ENCODE assay signal across 17 cellular contexts in genomic region chr12:126883737-126884136, GRCh38.
DNase-seq lines count a peak whose midpoint lies in the region; ATAC-seq, FAIRE-seq and TF ChIP-seq lines count a peak whose summit lies in the region.
"Had no signal": no experiment of that assay in that cellular context is flagged by ENCODE, and none has a peak within 500 bp of the region (broad histone marks: within the 10 kb centered on the region; RNA-seq: fewer than 3 reads in every experiment).

No MANE protein-coding gene starts in this region.

- H3K36me3 ChIP-seq in K562 (ENCODE audit: control insufficient read depth, insufficient read depth, low read length) = no peaks in the 10 kb centered on the region
- H3K36me3 ChIP-seq in left ventricle myocardium inferior = no peaks in the 10 kb centered on the region

- H3K27me3 ChIP-seq in K562 (ENCODE audit: control insufficient read depth in 2 of 2, insufficient read depth in 2 of 2, low read length in 2 of 2) (no peaks in the 10 kb centered on the region), left ventricle myocardium inferior (ENCODE audit: low read depth) (peaks cover 12% of the 10 kb centered on the region)

- CTCF ChIA-PET in K562 (lab: Yijun Ruan, JAX; ENCODE audit: low intra/inter-chr PET ratio) = no interaction called here

- 7% methylated on average over 4 of the region's 4 CpGs for WGBS in K562 (ENCODE audit: insufficient coverage, low coverage, missing lambda C conversion rate)

- H3K27ac ChIP-seq in K562 (ENCODE audit: extremely low read depth, low read depth, low read length) (no peak overlapping the region), left ventricle myocardium inferior (replicated peaks) (no peak overlapping the region)

- no peak for TF ChIP-seq RAD21 in K562 (CRISPR knock-in tag; conservative IDR thresholded peaks at IDR 0.05 in 1 of 2, IDR thresholded peaks at IDR 0.05 in 1 of 2)

- TF ChIP-seq CTCF in K562 (IDR thresholded peaks at IDR 0.05 in 2 of 3, conservative IDR thresholded peaks at IDR 0.05 in 1 of 3; ENCODE audit: insufficient read depth in 2 of 3, low read depth in 1 of 3, low read length in 3 of 3) = no peak
- no peak for TF ChIP-seq CTCF in left ventricle myocardium inferior (IDR thresholded peaks at IDR 0.05; ENCODE audit: borderline replicate concordance)

- BruUV-seq in K562 (replicated peaks; lab: Mats Ljungman, UMichigan) = no TSS peak

- H3K79me2 ChIP-seq in K562 (ENCODE audit: control insufficient read depth, insufficient read depth, low read length) = no peaks in the 10 kb centered on the region

- intact Hi-C loops in K562 (cut with micrococcal nuclease) (no loop called here), left ventricle myocardium inferior (cut with micrococcal nuclease) (no loop called here), posterior vena cava (cut with DNase I) (no loop called here)

- H2AFZ ChIP-seq in K562 (ENCODE audit: low read depth, low read length) = peak overlapping the region; percentile 58; the same call in 1 of the 2 replicates

- H3K4me1 ChIP-seq in K562 (replicated peaks in 1 of 2; ENCODE audit: control insufficient read depth in 2 of 2, insufficient read depth in 2 of 2, low read length in 2 of 2) (peaks cover 4 to 7% of the 10 kb centered on the region in 2 experiments; a peak in 3 of 5 replicates), left ventricle myocardium inferior (no peaks in the 10 kb centered on the region)
- H3K4me1 ChIP-seq: Caco-2 had no signal

- peak overlapping the region in 1 of 2 experiments; percentile 77; a peak in 1 of 4 replicates for H3K9ac ChIP-seq in K562 (ENCODE audit: insufficient read depth in 1 of 2, low read depth in 2 of 2, low read length in 2 of 2)

- DNase-seq in HT1080 (ENCODE audit: low read depth) (peak; percentile 28), K562 (ENCODE audit: extremely low read depth in 1 of 4, low spot score in 3 of 4) (no peak), left ventricle myocardium inferior (peak; percentile 35), posterior vena cava (ENCODE audit: low spot score) (peak; percentile 79)
- DNase-seq in activated CD4-positive, CD25-positive, alpha-beta regulatory T cell (lab: John Stamatoyannopoulos, UW) = no peak
- DNase-seq: ACHN, Caco-2, GOT3, KBM-7, NCI-H187 treated with DMSO at 0.1 percent for 48 hours, NCI-H2227 treated with DMSO at 0.1 percent for 48 hours, NCI-H510A treated with DMSO at 0.1 percent for 48 hours, PC-3, RPMI8226 had no signal

- FAIRE-seq in K562 (lab: Jason Lieb, UNC) = no peak
- FAIRE-seq: G401.6 had no signal

- POLR2A ChIA-PET in K562 (lab: Yijun Ruan, JAX) = interaction anchor here (1.1 kb wide), 1 partner anchor 14 kb away, joined by 3 read pairs; no protein-coding TSS in a partner anchor

- no peak for TF ChIP-seq POLR2A in K562 (conservative IDR thresholded peaks at IDR 0.05)

- H3K9me1 ChIP-seq in K562 (ENCODE audit: control insufficient read depth, insufficient read depth, low read length) = no peaks in the 10 kb centered on the region

- ATAC-seq in K562 (peak; percentile 37), esophagus mucosa (no peak), HG02973 (IDR thresholded peaks at IDR 0.05; ENCODE audit: unreplicated experiment) (no peak)
- ATAC-seq: PC-3 had no signal

- H3K9me3 ChIP-seq in K562 (replicated peaks; ENCODE audit: control insufficient read depth, insufficient read depth, low read depth, low read length) (no peaks in the 10 kb centered on the region), left ventricle myocardium inferior (replicated peaks) (no peaks in the 10 kb centered on the region)
- H3K9me3 ChIP-seq: Caco-2 had no signal

- no peak for TF ChIP-seq EP300 in K562 (IDR thresholded peaks at IDR 0.05; ENCODE audit: low read length)

- in situ Hi-C loops in K562 (cut with MboI) = no loop called here

- no peaks in the 10 kb centered on the region for H4K20me1 ChIP-seq in K562 (replicated peaks; ENCODE audit: control insufficient read depth, insufficient read depth, low read length)

- H3K4me2 ChIP-seq in K562 (ENCODE audit: insufficient read depth, low read length) = peak overlapping the region; percentile 32; the same call in 1 of the 2 replicates

- H3K4me3 ChIP-seq in K562 (no peak overlapping the region), left ventricle myocardium inferior (no peak overlapping the region)

TF ChIP-seq in K562, 482 proteins besides CTCF, POLR2A, EP300 and RAD21:
- TF ChIP-seq CBFA2T3 (IDR thresholded peaks at IDR 0.05) (peak; percentile 33; the same call in 1 of the 2 replicates), MEIS2 (IDR thresholded peaks at IDR 0.05; ENCODE audit: partially characterized antibody) (peak; percentile 43), ZNF583 (CRISPR knock-in tag; IDR thresholded peaks at IDR 0.05) (no peak)

Comparison
In these comparisons a context has a peak if more than half of its experiments do, and no peak if none do; other contexts are left out.
1. DNase-seq: peak in HT1080 (single experiment), left ventricle myocardium inferior (single experiment) and posterior vena cava (single experiment); none in K562 (0 of 4) and activated CD4-positive, CD25-positive, alpha-beta regulatory T cell (0 of 4).